ENCODE assay signal across 13 cellular contexts in the genomic region with DNA sequence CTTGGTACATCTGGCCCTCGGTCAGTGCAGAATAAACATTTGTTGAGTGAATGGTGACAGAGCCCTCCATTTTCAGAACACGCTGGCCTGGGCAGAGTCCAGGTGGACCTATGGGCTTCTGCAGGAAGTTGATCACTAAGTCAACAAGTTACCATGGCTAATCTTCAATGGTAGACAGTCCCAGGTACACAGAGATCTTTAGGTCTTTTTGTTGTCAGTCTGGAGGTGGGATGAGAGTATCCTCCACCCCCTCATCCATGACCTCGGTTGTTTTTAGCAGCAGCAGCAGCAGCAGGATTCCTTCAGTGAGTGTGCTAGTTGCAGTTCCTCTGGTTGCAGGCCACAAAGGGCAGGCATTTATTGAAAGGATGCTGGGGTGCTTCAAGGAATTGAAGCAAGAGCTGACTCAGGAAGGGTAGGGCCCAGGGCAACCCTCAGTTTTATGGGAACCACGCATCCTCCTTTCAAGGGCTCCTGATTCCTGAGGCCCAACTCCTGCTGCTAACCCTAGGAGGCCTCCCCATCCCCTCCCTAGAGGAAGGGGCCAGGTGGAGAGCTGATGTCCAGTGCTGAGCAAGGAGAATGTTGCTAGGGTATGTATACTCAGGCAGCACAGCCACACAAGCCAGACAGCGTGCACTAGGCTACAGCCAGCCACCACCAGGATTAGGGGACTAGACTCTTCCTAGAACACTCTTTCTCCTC. TPM values are rescaled to one million over a fixed set of nuclear protein-coding genes. Genes with fewer than 3 reads are reported as not detected.
DNase-seq lines count a peak whose midpoint lies in the region; TF ChIP-seq lines count a peak whose summit lies in the region.
"Had no signal": no experiment of that assay in that cellular context is flagged by ENCODE, and none has a peak within 500 bp of the region (broad histone marks: within the 10 kb centered on the region; RNA-seq: fewer than 3 reads in every experiment).

No MANE protein-coding gene starts in this region.

- no peaks in the 10 kb centered on the region for H3K27me3 ChIP-seq in CD4-positive, alpha-beta memory T cell (ENCODE audit: insufficient read depth, low read length)
- H3K27me3 ChIP-seq in esophagus squamous epithelium (no peaks in the 10 kb centered on the region), rectal smooth muscle tissue (ENCODE audit: control insufficient read depth, insufficient read depth, low read length) (peaks cover 2% of the 10 kb centered on the region)
- H3K27me3 ChIP-seq: colonic mucosa had no signal

- H3K4me1 Mint-ChIP-seq in CD4-positive, alpha-beta memory T cell = peaks cover 11 to 41% (median 23%) of the 10 kb centered on the region in 4 donors
- H3K4me1 Mint-ChIP-seq in IgD-negative memory B cell = peaks cover 4 to 19% (median 10%) of the 10 kb centered on the region in 3 donors

- H3K36me3 ChIP-seq in CD4-positive, alpha-beta memory T cell (ENCODE audit: insufficient read depth, low read length) = no peaks in the 10 kb centered on the region
- no peaks in the 10 kb centered on the region for H3K36me3 ChIP-seq in esophagus squamous epithelium
- H3K36me3 ChIP-seq in rectal smooth muscle tissue (ENCODE audit: control insufficient read depth, insufficient read depth, low read length) = no peaks in the 10 kb centered on the region
- H3K36me3 ChIP-seq: colonic mucosa had no signal

- H3K27me3 Mint-ChIP-seq in CD4-positive, alpha-beta memory T cell = peaks cover 0 to 2% of the 10 kb centered on the region in 2 donors
- H3K27me3 Mint-ChIP-seq in IgD-negative memory B cell = peaks cover 11% of the 10 kb centered on the region
- H3K27me3 Mint-ChIP-seq: activated CD4-positive, alpha-beta T cell treated with anti-CD3 and anti-CD28 coated beads, Interleukin-2, amount 10 ng/mL, durations not matched to agents 7 days and 5 days had no signal

- H3K9ac ChIP-seq in rectal smooth muscle tissue (ENCODE audit: low read length) = no peak overlapping the region

- H3K9me3 ChIP-seq in CD4-positive, alpha-beta memory T cell (ENCODE audit: control insufficient read depth in 1 of 2, low read length in 2 of 2) = no peaks in the 10 kb centered on the region
- H3K9me3 ChIP-seq in esophagus squamous epithelium = no peaks in the 10 kb centered on the region
- H3K9me3 ChIP-seq: colonic mucosa had no signal

- TF ChIP-seq POLR2A in esophagus squamous epithelium (IDR thresholded peaks at IDR 0.05) = no peak

- DNase-seq in CD4-positive, alpha-beta memory T cell = no peak
- DNase-seq in esophagus squamous epithelium (lab: John Stamatoyannopoulos, UW) (no peak), HK-2 (ENCODE audit: unreplicated experiment) (no peak), NCI-H1436 treated with DMSO at 0.1 percent for 48 hours (lab: John Stamatoyannopoulos, UW) (no peak), NAMALWA (ENCODE audit: low spot score) (no peak)
- DNase-seq in effector CD4-positive, alpha-beta T cell = no peak
- DNase-seq: activated gamma-delta T cell had no signal

- 53 to 60% methylated on average over 1 to 3 of the region's 5 CpGs for WGBS in esophagus squamous epithelium, 2 donors

- CTCF ChIA-PET in CD4-positive, alpha-beta memory T cell (lab: Charles Lee; ENCODE audit: partially characterized antibody) = interaction anchor here (1.1 to 4.0 kb wide), 4 partner anchors 10 to 45 kb away, joined by 3 to 28 read pairs (median 4); a partner anchor contains a TSS

- TF ChIP-seq CTCF in esophagus squamous epithelium (IDR thresholded peaks at IDR 0.05) = no peak

- H3K4me3 Mint-ChIP-seq in CD4-positive, alpha-beta memory T cell = peak overlapping the region in 1 of 8 donors; percentile 21
- H3K4me3 Mint-ChIP-seq in IgD-negative memory B cell = peak overlapping the region in 1 of 4 donors; percentile 86
- H3K4me3 Mint-ChIP-seq: activated CD4-positive, alpha-beta T cell treated with anti-CD3 and anti-CD28 coated beads, Interleukin-2, amount 10 ng/mL, durations not matched to agents 7 days and 5 days; natural killer cell treated with Interleukin-12 subunit alpha and Interleukin-12 subunit beta and Interleukin-15 and Interleukin-18, amount 100 ng/mL, for 72 hours had no signal

- intact Hi-C loops in CD4-positive, alpha-beta memory T cell (cut with micrococcal nuclease) = loop anchor here (2.0 to 10.0 kb wide), 3 partner anchors 115 to 683 kb away; no protein-coding TSS in a partner anchor
- intact Hi-C loops in esophagus squamous epithelium (cut with DNase I) = no loop called here

- peaks cover 0 to 2% of the 10 kb centered on the region in 2 donors for H3K36me3 Mint-ChIP-seq in CD4-positive, alpha-beta memory T cell
- no peaks in the 10 kb centered on the region for H3K36me3 Mint-ChIP-seq in IgD-negative memory B cell
- H3K36me3 Mint-ChIP-seq: natural killer cell treated with Interleukin-12 subunit alpha and Interleukin-12 subunit beta and Interleukin-15 and Interleukin-18, amount 100 ng/mL, for 72 hours had no signal

- POLR2A ChIA-PET in CD4-positive, alpha-beta memory T cell (lab: Charles Lee; ENCODE audit: partially characterized antibody) = interaction anchor here (1.2 to 2.2 kb wide), 2 partner anchors 45 to 604 kb away, joined by 4 to 9 read pairs; a partner anchor contains a TSS

- peaks cover 17% of the 10 kb centered on the region for H3K4me1 ChIP-seq in CD4-positive, alpha-beta memory T cell (ENCODE audit: insufficient read depth, low read length)
- H3K4me1 ChIP-seq in esophagus squamous epithelium (peaks cover 0 to 38% (median 0%) of the 10 kb centered on the region in 3 donors), rectal smooth muscle tissue (ENCODE audit: control insufficient read depth, insufficient read depth, low read length) (peaks cover 2% of the 10 kb centered on the region)
- H3K4me1 ChIP-seq: colonic mucosa had no signal

- H3K4me3 ChIP-seq in CD4-positive, alpha-beta memory T cell (ENCODE audit: low read length in 2 of 2) = no peak overlapping the region
- H3K4me3 ChIP-seq in esophagus squamous epithelium (no peak overlapping the region), rectal smooth muscle tissue (ENCODE audit: low read length) (no peak overlapping the region)

- no peaks in the 10 kb centered on the region for H3K9me3 Mint-ChIP-seq in CD4-positive, alpha-beta memory T cell
- no peaks in the 10 kb centered on the region for H3K9me3 Mint-ChIP-seq in IgD-negative memory B cell
- H3K9me3 Mint-ChIP-seq: activated CD4-positive, alpha-beta T cell treated with anti-CD3 and anti-CD28 coated beads, Interleukin-2, amount 10 ng/mL, durations not matched to agents 7 days and 5 days; natural killer cell treated with Interleukin-12 subunit alpha and Interleukin-12 subunit beta and Interleukin-15 and Interleukin-18, amount 100 ng/mL, for 72 hours had no signal

- H3K27ac ChIP-seq in CD4-positive, alpha-beta memory T cell (ENCODE audit: low read depth, low read length) = no peak overlapping the region
- peak overlapping the region in 3 of 4 donors; percentile 87 to 91 (median 90) for H3K27ac ChIP-seq in esophagus squamous epithelium
- peak overlapping the region; percentile 81 for H3K27ac ChIP-seq in rectal smooth muscle tissue (ENCODE audit: low read depth, low read length)

- peak overlapping the region in 6 of 7 donors; percentile 29 to 88 (median 66) for H3K27ac Mint-ChIP-seq in CD4-positive, alpha-beta memory T cell
- H3K27ac Mint-ChIP-seq in IgD-negative memory B cell = peak overlapping the region; percentile 57 to 85 (median 71)
- H3K27ac Mint-ChIP-seq: natural killer cell treated with Interleukin-12 subunit alpha and Interleukin-12 subunit beta and Interleukin-15 and Interleukin-18, amount 100 ng/mL, for 72 hours had no signal

RNA-seq across cellular contexts. Expression of a gene that starts 1.7 kb away (rescaled TPM):
- total RNA-seq in CD4-positive, alpha-beta memory T cell = 1 to 10 TPM; 7.3 to 7.5 TPM
- polyA plus RNA-seq in CD4-positive, alpha-beta memory T cell = 1 to 10 TPM in 1 of 2 donors, under 1 TPM in 1; 0.07 to 1.5 TPM
- 0.23 TPM for polyA plus RNA-seq in IgD-negative memory B cell
- 1 to 10 TPM in 2 of 4 donors, under 1 TPM in 2; 0.57 to 2.7 (median 1.1) TPM for total RNA-seq in esophagus squamous epithelium

RNA-seq across cellular contexts. Expression of a gene that starts 44.8 kb away (rescaled TPM):
- 1 to 10 TPM; 1.8 to 2.4 TPM for total RNA-seq in CD4-positive, alpha-beta memory T cell
- polyA plus RNA-seq in CD4-positive, alpha-beta memory T cell = under 1 TPM; 0.50 to 0.80 TPM
- polyA plus RNA-seq in IgD-negative memory B cell = 0.56 TPM
- 1 to 10 TPM; 5.3 to 8.0 (median 7.2) TPM for total RNA-seq in esophagus squamous epithelium

RNA-seq across cellular contexts. Expression of a gene that starts 48.4 kb away (rescaled TPM):
- total RNA-seq in CD4-positive, alpha-beta memory T cell = not detected
- polyA plus RNA-seq in CD4-positive, alpha-beta memory T cell = not detected
- not detected for polyA plus RNA-seq in IgD-negative memory B cell
- total RNA-seq in esophagus squamous epithelium = not detected
- total RNA-seq: activated CD4-positive, alpha-beta T cell treated with anti-CD3 and anti-CD28 coated beads, Interleukin-2, amount 10 ng/mL, durations not matched to agents 7 days and 5 days; colonic mucosa; H1; natural killer cell treated with Interleukin-12 subunit alpha and Interleukin-12 subunit beta and Interleukin-15 and Interleukin-18, amount 100 ng/mL, for 72 hours had no signal
